In the genomic region with DNA sequence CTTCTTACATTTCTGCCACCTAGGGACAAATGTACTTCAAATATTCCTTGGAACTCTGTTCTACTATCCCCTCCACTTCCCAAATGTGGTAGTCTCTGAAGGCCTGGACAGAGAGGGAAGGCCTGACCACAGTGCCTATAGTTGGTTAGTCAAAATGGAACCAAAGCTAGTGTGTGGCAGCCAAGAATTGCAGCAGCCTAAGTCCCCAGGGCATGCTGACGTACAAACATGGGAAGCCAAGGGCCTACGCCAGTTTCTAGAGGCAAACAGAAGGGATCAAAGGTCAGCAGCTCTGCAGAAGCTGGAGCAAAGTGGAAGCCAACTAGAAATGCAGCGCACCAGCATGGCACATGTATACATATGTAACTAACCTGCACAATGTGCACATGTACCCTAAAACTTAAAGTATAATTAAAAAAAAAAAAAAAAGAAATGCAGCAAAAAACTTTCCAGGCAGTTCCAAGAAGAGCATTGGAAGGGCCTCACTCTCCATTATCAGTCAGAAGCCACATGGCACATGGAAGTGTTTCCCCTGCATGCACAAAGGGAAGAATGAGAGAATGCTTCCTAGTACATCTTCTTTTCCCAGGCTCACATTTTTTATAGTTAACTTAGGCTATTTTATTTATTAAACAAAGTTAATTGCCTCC, we compare ENCODE assay signal across 11 cellular contexts. TPM values are rescaled to one million over a fixed set of nuclear protein-coding genes. Genes with fewer than 3 reads are reported as not detected.
DNase-seq lines count a peak whose midpoint lies in the region; ATAC-seq and TF ChIP-seq lines count a peak whose summit lies in the region.
"Had no signal": no experiment of that assay in that cellular context is flagged by ENCODE, and none has a peak within 500 bp of the region (broad histone marks: within the 10 kb centered on the region; RNA-seq: fewer than 3 reads in every experiment).

No MANE protein-coding gene starts in this region.

- H3K4me1 ChIP-seq in esophagus squamous epithelium = peaks cover 0 to 27% (median 13%) of the 10 kb centered on the region in 3 donors

- TF ChIP-seq CTCF in C4-2B (conservative IDR thresholded peaks at IDR 0.05) (no peak), esophagus squamous epithelium (IDR thresholded peaks at IDR 0.05) (no peak), neural cell (IDR thresholded peaks at IDR 0.05; ENCODE audit: poor library complexity, severe bottlenecking) (no peak)

- H3K27ac Mint-ChIP-seq in activated CD4-positive, alpha-beta T cell treated with anti-CD3 and anti-CD28 coated beads, Interleukin-2, amount 10 ng/mL, durations not matched to agents 24 days and 14 days = no peak overlapping the region
- H3K27ac Mint-ChIP-seq: CD14-positive monocyte, mesothelial cell of epicardium had no signal

- no peaks in the 10 kb centered on the region for H3K27me3 ChIP-seq in esophagus squamous epithelium
- H3K27me3 ChIP-seq in neural cell (ENCODE audit: insufficient read depth, low read depth, low read length) = no peaks in the 10 kb centered on the region

- H3K27ac ChIP-seq in C4-2B = peak overlapping the region; percentile 73
- H3K27ac ChIP-seq in esophagus squamous epithelium = peak overlapping the region in 3 of 4 donors; percentile 23 to 55 (median 33)
- peak overlapping the region; percentile 46 for H3K27ac ChIP-seq in neural cell (ENCODE audit: low read length)

- H3F3A ChIP-seq in neural cell (ENCODE audit: insufficient read depth, low read length, poor library complexity, severe bottlenecking) = no peaks in the 10 kb centered on the region

- DNase-seq in NCI-H2227 treated with DMSO at 0.1 percent for 48 hours (lab: John Stamatoyannopoulos, UW) (peak; percentile 29), esophagus squamous epithelium (lab: John Stamatoyannopoulos, UW) (no peak), head of caudate nucleus (no peak), A172 (ENCODE audit: low spot score) (no peak)
- no peak for DNase-seq in activated CD4-positive, alpha-beta T cell treated with anti-CD3 and anti-CD28 coated beads, Interleukin-2, amount 10 ng/mL, durations not matched to agents 24 days and 14 days
- DNase-seq: activated effector memory CD4-positive, alpha-beta T cell treated with Interleukin-2 at 50 U/mL for 16 hours had no signal

- H2AFZ ChIP-seq in neural cell (ENCODE audit: low read depth, low read length) = no peak overlapping the region

- H3K4me3 ChIP-seq in esophagus squamous epithelium (no peak overlapping the region), neural cell (ENCODE audit: low read length) (peak overlapping the region; percentile 7)

- H4K20me1 ChIP-seq in neural cell (ENCODE audit: insufficient read depth) = no peaks in the 10 kb centered on the region

- H3K9me3 ChIP-seq in esophagus squamous epithelium (no peaks in the 10 kb centered on the region), neural cell (ENCODE audit: low read length) (no peaks in the 10 kb centered on the region)

- TF ChIP-seq RAD21 in neural cell (conservative IDR thresholded peaks at IDR 0.05) = no peak

- H3K9ac ChIP-seq in neural cell (ENCODE audit: low read length) = no peak overlapping the region

- ATAC-seq in HG02870 (IDR thresholded peaks at IDR 0.05; ENCODE audit: unreplicated experiment) = no peak

- no peaks in the 10 kb centered on the region for H3K36me3 ChIP-seq in esophagus squamous epithelium
- no peaks in the 10 kb centered on the region for H3K36me3 ChIP-seq in neural cell (ENCODE audit: insufficient read depth, low read length)

- H3K79me2 ChIP-seq in neural cell (replicated peaks; ENCODE audit: insufficient read depth, low read length) = no peaks in the 10 kb centered on the region

- H3K9me3 Mint-ChIP-seq in activated CD4-positive, alpha-beta T cell treated with anti-CD3 and anti-CD28 coated beads, Interleukin-2, amount 10 ng/mL, durations not matched to agents 24 days and 14 days = no peaks in the 10 kb centered on the region
- H3K9me3 Mint-ChIP-seq: mesothelial cell of epicardium had no signal

- no peak for TF ChIP-seq POLR2A in esophagus squamous epithelium (IDR thresholded peaks at IDR 0.05)

- no peak overlapping the region for H3K4me3 Mint-ChIP-seq in activated CD4-positive, alpha-beta T cell treated with anti-CD3 and anti-CD28 coated beads, Interleukin-2, amount 10 ng/mL, durations not matched to agents 24 days and 14 days
- H3K4me3 Mint-ChIP-seq: CD14-positive monocyte, mesothelial cell of epicardium had no signal

- no peaks in the 10 kb centered on the region for H3K4me1 Mint-ChIP-seq in activated CD4-positive, alpha-beta T cell treated with anti-CD3 and anti-CD28 coated beads, Interleukin-2, amount 10 ng/mL, durations not matched to agents 24 days and 14 days
- H3K4me1 Mint-ChIP-seq: CD14-positive monocyte, mesothelial cell of epicardium had no signal

- whole genome bisulfite sequencing in esophagus squamous epithelium, 2 donors = 42 to 54% methylated on average over 2 to 3 of the region's 3 CpGs

- no peaks in the 10 kb centered on the region for H3K9me2 ChIP-seq in neural cell (ENCODE audit: insufficient read depth, low read length)

- no peak for TF ChIP-seq EP300 in neural cell (conservative IDR thresholded peaks at IDR 0.05; ENCODE audit: poor library complexity, severe bottlenecking)

- H3K27me3 Mint-ChIP-seq in activated CD4-positive, alpha-beta T cell treated with anti-CD3 and anti-CD28 coated beads, Interleukin-2, amount 10 ng/mL, durations not matched to agents 24 days and 14 days = peaks cover 12% of the 10 kb centered on the region

- H3K36me3 Mint-ChIP-seq in activated CD4-positive, alpha-beta T cell treated with anti-CD3 and anti-CD28 coated beads, Interleukin-2, amount 10 ng/mL, durations not matched to agents 24 days and 14 days (ENCODE audit: low read depth) = no peaks in the 10 kb centered on the region
- H3K36me3 Mint-ChIP-seq: CD14-positive monocyte, mesothelial cell of epicardium had no signal

- intact Hi-C loops in esophagus squamous epithelium (cut with DNase I) = no loop called here
- intact Hi-C loops in head of caudate nucleus (cut with DNase I) = no loop called here
- intact Hi-C loops in activated CD4-positive, alpha-beta T cell treated with anti-CD3 and anti-CD28 coated beads, Interleukin-2, amount 10 ng/mL, durations not matched to agents 24 days and 14 days (cut with micrococcal nuclease) = no loop called here

- peak overlapping the region; percentile 9 for H3K4me2 ChIP-seq in neural cell (ENCODE audit: low read length)

TF ChIP-seq in neural cell, 6 proteins besides CTCF, POLR2A, EP300 and RAD21:
- TF ChIP-seq, protein P1, sequence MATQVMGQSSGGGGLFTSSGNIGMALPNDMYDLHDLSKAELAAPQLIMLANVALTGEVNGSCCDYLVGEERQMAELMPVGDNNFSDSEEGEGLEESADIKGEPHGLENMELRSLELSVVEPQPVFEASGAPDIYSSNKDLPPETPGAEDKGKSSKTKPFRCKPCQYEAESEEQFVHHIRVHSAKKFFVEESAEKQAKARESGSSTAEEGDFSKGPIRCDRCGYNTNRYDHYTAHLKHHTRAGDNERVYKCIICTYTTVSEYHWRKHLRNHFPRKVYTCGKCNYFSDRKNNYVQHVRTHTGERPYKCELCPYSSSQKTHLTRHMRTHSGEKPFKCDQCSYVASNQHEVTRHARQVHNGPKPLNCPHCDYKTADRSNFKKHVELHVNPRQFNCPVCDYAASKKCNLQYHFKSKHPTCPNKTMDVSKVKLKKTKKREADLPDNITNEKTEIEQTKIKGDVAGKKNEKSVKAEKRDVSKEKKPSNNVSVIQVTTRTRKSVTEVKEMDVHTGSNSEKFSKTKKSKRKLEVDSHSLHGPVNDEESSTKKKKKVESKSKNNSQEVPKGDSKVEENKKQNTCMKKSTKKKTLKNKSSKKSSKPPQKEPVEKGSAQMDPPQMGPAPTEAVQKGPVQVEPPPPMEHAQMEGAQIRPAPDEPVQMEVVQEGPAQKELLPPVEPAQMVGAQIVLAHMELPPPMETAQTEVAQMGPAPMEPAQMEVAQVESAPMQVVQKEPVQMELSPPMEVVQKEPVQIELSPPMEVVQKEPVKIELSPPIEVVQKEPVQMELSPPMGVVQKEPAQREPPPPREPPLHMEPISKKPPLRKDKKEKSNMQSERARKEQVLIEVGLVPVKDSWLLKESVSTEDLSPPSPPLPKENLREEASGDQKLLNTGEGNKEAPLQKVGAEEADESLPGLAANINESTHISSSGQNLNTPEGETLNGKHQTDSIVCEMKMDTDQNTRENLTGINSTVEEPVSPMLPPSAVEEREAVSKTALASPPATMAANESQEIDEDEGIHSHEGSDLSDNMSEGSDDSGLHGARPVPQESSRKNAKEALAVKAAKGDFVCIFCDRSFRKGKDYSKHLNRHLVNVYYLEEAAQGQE (IDR thresholded peaks at IDR 0.05; ENCODE audit: borderline replicate concordance) = no peak
- TF ChIP-seq POLR2AphosphoS5 (IDR thresholded peaks at IDR 0.05) (no peak), TAF1 (IDR thresholded peaks at IDR 0.05; ENCODE audit: low read depth) (no peak), MXI1 (conservative IDR thresholded peaks at IDR 0.05; ENCODE audit: poor library complexity, severe bottlenecking) (no peak), SMC3 (conservative IDR thresholded peaks at IDR 0.05; ENCODE audit: poor library complexity) (no peak), EZH2 (IDR thresholded peaks at IDR 0.05; ENCODE audit: borderline replicate concordance, insufficient read depth, low read length, poor library complexity, severe bottlenecking) (no peak)

RNA-seq across cellular contexts. Expression of a gene that starts 39.4 kb away (rescaled TPM):
- total RNA-seq in esophagus squamous epithelium = 10 to 100 TPM; 35.2 to 62.6 (median 46.5) TPM
- 13.7 and 17.1 TPM in 2 replicates for polyA plus RNA-seq in neural cell
- 14.6 and 20.0 TPM in 2 replicates for polyA minus RNA-seq in neural cell
- total RNA-seq in activated CD4-positive, alpha-beta T cell treated with anti-CD3 and anti-CD28 coated beads, Interleukin-2, amount 10 ng/mL, durations not matched to agents 24 days and 14 days = 33.4 and 36.7 TPM in 2 replicates
- 88.8 and 121 TPM in 2 replicates for total RNA-seq in A172 (2014; rRNA removed; shearing (Covaris generic))
